In the genomic region with DNA sequence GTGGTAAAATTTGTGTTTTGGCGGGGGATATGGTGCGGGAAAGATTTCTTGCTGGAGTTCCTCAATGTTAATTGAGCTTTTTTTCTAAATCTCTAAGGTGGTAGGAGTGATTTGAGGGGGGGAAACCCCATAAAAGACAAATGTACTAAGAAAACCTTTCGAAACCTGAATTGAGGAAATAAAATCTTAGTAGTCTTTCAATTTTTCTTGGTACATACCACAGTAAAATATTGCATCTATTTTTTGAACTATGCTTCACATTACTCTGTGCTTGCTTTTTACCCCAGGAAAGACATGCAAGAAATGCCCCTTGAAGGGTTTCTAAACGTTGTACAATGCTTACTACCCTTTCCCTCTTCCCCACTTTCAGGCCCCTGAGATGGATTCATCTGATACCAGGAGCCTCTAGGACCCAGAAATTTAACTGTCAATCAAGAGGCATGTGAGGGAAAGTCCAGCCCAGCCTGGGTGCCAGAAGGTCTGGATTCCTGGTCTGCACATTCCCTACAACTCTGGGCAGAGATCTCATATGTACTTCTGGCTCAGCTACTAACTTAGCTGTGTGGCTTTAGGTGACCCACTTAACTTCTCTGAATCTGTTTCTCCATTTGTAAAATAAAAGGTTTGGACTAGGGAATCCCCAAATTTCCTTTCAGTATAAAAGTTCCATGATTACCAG, we compare ENCODE assay signal across 8 cellular contexts. TPM values are rescaled to one million over a fixed set of nuclear protein-coding genes. Genes with fewer than 3 reads are reported as not detected.
DNase-seq lines count a peak whose midpoint lies in the region; ATAC-seq and TF ChIP-seq lines count a peak whose summit lies in the region.

No MANE protein-coding gene starts in this region.

- H3K27me3 ChIP-seq in effector memory CD4-positive, alpha-beta T cell (replicated peaks; ENCODE audit: control insufficient read depth, insufficient read depth, low read length, poor library complexity, severe bottlenecking) = no peaks in the 10 kb centered on the region
- H3K27me3 ChIP-seq in smooth muscle cell (ENCODE audit: low read depth) = no peaks in the 10 kb centered on the region

- peak overlapping the region; percentile 99 for H3K27ac ChIP-seq in effector memory CD4-positive, alpha-beta T cell (ENCODE audit: insufficient read depth, low read length, poor library complexity, severe bottlenecking)
- peak overlapping the region; percentile 62 for H3K27ac ChIP-seq in smooth muscle cell (ENCODE audit: low read depth)

- 60% methylated on average over 4 of the region's 4 CpGs for WGBS in smooth muscle cell (ENCODE audit: low lambda C conversion rate)

- H2AFZ ChIP-seq in smooth muscle cell (ENCODE audit: low read depth) = no peak overlapping the region

- DNase-seq in NAMALWA (ENCODE audit: low spot score) (peak; percentile 72), smooth muscle cell (lab: John Stamatoyannopoulos, UW; ENCODE audit: unreplicated experiment) (no peak), putamen (ENCODE audit: low spot score) (no peak)
- no peak for DNase-seq in effector memory CD4-positive, alpha-beta T cell

- no peak for TF ChIP-seq CTCF in smooth muscle cell (IDR thresholded peaks at IDR 0.05; ENCODE audit: borderline replicate concordance, insufficient read depth, poor library complexity, severe bottlenecking)

- peaks cover 97% of the 10 kb centered on the region for H3K4me1 ChIP-seq in effector memory CD4-positive, alpha-beta T cell (ENCODE audit: control insufficient read depth, insufficient read depth, low read length, poor library complexity, severe bottlenecking)
- H3K4me1 ChIP-seq in smooth muscle cell (ENCODE audit: low read depth) = peaks cover 12% of the 10 kb centered on the region

- peak; percentile 20 for ATAC-seq in GM18907 (IDR thresholded peaks at IDR 0.05; ENCODE audit: unreplicated experiment)
- ATAC-seq in HG02870 (IDR thresholded peaks at IDR 0.05; ENCODE audit: unreplicated experiment) = no peak
- ATAC-seq in GM18909 (IDR thresholded peaks at IDR 0.05; ENCODE audit: poor library complexity, unreplicated experiment) = no peak
- no peak for ATAC-seq in GM19463 (IDR thresholded peaks at IDR 0.05; ENCODE audit: unreplicated experiment)

- H3F3A ChIP-seq in smooth muscle cell (ENCODE audit: low read depth) = peaks cover 6% of the 10 kb centered on the region

- H3K9ac ChIP-seq in smooth muscle cell (ENCODE audit: low read depth) = no peak overlapping the region

- no peaks in the 10 kb centered on the region for H3K79me2 ChIP-seq in smooth muscle cell (ENCODE audit: low read depth)

- no peaks in the 10 kb centered on the region for H3K36me3 ChIP-seq in effector memory CD4-positive, alpha-beta T cell (ENCODE audit: control insufficient read depth, insufficient read depth, low read length)
- H3K36me3 ChIP-seq in smooth muscle cell (ENCODE audit: low read depth) = no peaks in the 10 kb centered on the region

- H3K9me3 ChIP-seq in effector memory CD4-positive, alpha-beta T cell (ENCODE audit: control insufficient read depth, low read length) = no peaks in the 10 kb centered on the region
- no peaks in the 10 kb centered on the region for H3K9me3 ChIP-seq in smooth muscle cell (replicated peaks; ENCODE audit: low read depth)

- H3K4me2 ChIP-seq in smooth muscle cell = no peak overlapping the region

- H4K20me1 ChIP-seq in smooth muscle cell (ENCODE audit: low read depth) = no peaks in the 10 kb centered on the region

- H3K4me3 ChIP-seq in effector memory CD4-positive, alpha-beta T cell (ENCODE audit: insufficient read depth, low read depth, low read length, poor library complexity, severe bottlenecking) = peak overlapping the region; percentile 26
- H3K4me3 ChIP-seq in smooth muscle cell = no peak overlapping the region

RNA-seq across cellular contexts. Expression of a gene that starts 5.8 kb away (rescaled TPM):
- 67.0 and 73.5 TPM in 2 replicates for total RNA-seq in smooth muscle cell
- polyA plus RNA-seq in smooth muscle cell = 124 and 141 TPM in 2 replicates

RNA-seq across cellular contexts. Expression of a gene that starts 53.0 kb away (rescaled TPM):
- total RNA-seq in smooth muscle cell = 19.5 and 22.3 TPM in 2 replicates
- 17.8 and 26.3 TPM in 2 replicates for polyA plus RNA-seq in smooth muscle cell

RNA-seq across cellular contexts. Expression of a gene that starts 53.5 kb away (rescaled TPM):
- total RNA-seq in smooth muscle cell = 45.1 and 54.4 TPM in 2 replicates
- 19.3 and 22.7 TPM in 2 replicates for polyA plus RNA-seq in smooth muscle cell
